Comparison of ENCODE assay signal across 1 cellular context in the genomic region with DNA sequence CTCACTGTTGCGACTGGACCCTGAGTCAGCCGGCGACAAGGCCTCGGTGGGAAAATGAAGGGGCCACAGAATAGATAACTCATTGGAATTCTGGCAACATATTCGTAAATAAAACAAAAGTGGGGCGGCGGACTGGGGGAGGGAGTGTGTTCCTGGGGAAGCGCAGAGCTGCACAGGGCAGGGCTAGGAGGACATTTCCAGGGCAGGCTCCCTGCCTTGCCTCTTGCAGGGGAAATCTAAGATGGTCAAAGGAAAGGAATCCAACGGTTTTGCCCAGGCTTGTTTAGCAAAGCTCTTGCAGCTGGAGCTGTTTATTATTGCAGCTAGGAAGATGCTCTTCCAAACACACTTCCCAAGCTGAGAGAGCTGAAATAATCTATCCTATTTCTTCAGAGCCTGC.
TF ChIP-seq lines count a peak whose summit lies in the region.

No MANE protein-coding gene starts in this region.

TF ChIP-seq in HepG2, 621 proteins besides CTCF, POLR2A, EP300 and RAD21 (continued from another document):
- TF ChIP-seq, protein P1, sequence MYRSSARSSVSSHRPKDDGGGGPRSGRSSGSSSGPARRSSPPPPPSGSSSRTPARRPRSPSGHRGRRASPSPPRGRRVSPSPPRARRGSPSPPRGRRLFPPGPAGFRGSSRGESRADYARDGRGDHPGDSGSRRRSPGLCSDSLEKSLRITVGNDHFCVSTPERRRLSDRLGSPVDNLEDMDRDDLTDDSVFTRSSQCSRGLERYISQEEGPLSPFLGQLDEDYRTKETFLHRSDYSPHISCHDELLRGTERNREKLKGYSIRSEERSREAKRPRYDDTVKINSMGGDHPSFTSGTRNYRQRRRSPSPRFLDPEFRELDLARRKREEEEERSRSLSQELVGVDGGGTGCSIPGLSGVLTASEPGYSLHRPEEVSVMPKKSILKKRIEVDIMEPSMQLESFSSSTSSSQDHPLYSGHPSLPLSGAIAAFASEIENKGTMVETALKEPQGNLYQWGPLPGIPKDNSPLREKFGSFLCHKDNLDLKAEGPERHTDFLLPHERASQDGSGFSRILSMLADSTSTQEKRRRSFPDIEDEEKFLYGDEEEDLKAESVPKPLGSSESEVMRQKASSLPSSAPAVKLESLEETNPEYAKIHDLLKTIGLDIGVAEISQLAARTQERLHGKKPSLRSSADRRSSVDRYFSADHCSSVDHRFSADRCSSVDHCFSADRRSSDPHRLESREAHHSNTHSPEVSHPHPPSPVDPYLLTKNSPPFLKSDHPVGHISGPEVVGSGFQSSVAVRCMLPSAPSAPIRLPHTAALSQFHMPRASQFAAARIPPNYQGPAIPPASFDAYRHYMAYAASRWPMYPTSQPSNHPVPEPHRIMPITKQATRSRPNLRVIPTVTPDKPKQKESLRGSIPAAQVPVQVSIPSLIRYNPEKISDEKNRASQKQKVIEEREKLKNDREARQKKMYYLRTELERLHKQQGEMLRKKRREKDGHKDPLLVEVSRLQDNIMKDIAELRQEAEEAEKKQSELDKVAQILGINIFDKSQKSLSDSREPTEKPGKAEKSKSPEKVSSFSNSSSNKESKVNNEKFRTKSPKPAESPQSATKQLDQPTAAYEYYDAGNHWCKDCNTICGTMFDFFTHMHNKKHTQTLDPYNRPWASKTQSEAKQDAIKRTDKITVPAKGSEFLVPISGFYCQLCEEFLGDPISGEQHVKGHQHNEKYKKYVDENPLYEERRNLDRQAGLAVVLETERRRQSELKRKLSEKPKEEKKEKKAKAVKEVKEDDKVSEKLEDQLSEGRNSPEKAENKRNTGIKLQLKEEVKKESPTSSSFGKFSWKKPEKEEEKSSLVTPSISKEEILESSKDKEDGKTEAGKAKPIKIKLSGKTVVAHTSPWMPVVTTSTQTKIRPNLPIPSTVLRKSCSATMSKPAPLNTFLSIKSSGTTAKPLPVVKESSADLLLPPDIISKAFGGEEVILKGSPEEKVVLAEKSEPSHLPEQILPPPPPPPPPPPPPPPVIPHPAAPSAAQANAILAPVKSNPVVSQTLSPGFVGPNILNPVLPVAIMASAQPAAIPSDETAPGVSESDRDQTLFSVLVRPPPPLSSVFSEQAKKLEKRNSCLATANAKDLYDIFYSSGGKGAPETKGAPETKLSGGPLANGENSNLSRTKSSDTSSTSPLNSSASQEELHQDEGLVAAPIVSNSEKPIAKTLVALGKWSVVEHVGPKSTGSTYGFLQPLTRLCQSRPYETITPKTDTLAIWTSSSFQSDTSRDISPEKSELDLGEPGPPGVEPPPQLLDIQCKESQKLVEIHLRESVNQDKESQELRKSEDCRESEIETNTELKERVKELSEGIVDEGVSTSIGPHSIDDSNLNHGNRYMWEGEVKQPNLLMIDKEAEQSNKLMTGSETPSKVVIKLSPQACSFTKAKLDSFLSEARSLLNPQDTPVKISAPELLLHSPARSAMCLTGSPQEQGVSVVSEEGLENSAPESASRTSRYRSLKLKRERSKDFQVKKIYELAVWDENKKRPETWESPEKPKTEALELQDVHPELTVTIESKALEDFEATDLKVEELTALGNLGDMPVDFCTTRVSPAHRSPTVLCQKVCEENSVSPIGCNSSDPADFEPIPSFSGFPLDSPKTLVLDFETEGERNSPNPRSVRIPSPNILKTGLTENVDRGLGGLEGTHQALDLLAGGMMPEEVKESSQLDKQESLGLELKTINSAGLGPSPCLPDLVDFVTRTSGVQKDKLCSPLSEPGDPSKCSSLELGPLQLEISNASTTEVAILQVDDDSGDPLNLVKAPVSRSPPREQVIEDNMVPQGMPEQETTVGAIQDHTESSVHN (CRISPR knock-in tag; IDR thresholded peaks at IDR 0.05) = no peak
- no peak for TF ChIP-seq RBAK (CRISPR knock-in tag; IDR thresholded peaks at IDR 0.05)
- no peak for TF ChIP-seq ZNF891 (CRISPR knock-in tag; IDR thresholded peaks at IDR 0.05)
- no peak for TF ChIP-seq ATAD3A (CRISPR knock-in tag; IDR thresholded peaks at IDR 0.05)
- TF ChIP-seq ZNF24 (IDR thresholded peaks at IDR 0.05) = no peak
- TF ChIP-seq EEA1 (CRISPR knock-in tag; IDR thresholded peaks at IDR 0.05; ENCODE audit: borderline replicate concordance) = no peak
- TF ChIP-seq, protein P2, sequence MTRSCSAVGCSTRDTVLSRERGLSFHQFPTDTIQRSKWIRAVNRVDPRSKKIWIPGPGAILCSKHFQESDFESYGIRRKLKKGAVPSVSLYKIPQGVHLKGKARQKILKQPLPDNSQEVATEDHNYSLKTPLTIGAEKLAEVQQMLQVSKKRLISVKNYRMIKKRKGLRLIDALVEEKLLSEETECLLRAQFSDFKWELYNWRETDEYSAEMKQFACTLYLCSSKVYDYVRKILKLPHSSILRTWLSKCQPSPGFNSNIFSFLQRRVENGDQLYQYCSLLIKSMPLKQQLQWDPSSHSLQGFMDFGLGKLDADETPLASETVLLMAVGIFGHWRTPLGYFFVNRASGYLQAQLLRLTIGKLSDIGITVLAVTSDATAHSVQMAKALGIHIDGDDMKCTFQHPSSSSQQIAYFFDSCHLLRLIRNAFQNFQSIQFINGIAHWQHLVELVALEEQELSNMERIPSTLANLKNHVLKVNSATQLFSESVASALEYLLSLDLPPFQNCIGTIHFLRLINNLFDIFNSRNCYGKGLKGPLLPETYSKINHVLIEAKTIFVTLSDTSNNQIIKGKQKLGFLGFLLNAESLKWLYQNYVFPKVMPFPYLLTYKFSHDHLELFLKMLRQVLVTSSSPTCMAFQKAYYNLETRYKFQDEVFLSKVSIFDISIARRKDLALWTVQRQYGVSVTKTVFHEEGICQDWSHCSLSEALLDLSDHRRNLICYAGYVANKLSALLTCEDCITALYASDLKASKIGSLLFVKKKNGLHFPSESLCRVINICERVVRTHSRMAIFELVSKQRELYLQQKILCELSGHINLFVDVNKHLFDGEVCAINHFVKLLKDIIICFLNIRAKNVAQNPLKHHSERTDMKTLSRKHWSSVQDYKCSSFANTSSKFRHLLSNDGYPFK (CRISPR knock-in tag; IDR thresholded peaks at IDR 0.05; ENCODE audit: borderline replicate concordance) = no peak
- no peak for TF ChIP-seq ZNF354B (CRISPR knock-in tag; IDR thresholded peaks at IDR 0.05)
- TF ChIP-seq, protein P3, sequence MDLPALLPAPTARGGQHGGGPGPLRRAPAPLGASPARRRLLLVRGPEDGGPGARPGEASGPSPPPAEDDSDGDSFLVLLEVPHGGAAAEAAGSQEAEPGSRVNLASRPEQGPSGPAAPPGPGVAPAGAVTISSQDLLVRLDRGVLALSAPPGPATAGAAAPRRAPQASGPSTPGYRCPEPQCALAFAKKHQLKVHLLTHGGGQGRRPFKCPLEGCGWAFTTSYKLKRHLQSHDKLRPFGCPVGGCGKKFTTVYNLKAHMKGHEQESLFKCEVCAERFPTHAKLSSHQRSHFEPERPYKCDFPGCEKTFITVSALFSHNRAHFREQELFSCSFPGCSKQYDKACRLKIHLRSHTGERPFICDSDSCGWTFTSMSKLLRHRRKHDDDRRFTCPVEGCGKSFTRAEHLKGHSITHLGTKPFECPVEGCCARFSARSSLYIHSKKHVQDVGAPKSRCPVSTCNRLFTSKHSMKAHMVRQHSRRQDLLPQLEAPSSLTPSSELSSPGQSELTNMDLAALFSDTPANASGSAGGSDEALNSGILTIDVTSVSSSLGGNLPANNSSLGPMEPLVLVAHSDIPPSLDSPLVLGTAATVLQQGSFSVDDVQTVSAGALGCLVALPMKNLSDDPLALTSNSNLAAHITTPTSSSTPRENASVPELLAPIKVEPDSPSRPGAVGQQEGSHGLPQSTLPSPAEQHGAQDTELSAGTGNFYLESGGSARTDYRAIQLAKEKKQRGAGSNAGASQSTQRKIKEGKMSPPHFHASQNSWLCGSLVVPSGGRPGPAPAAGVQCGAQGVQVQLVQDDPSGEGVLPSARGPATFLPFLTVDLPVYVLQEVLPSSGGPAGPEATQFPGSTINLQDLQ (CRISPR knock-in tag; IDR thresholded peaks at IDR 0.05) = no peak
- no peak for TF ChIP-seq SMAD1 (CRISPR knock-in tag; IDR thresholded peaks at IDR 0.05; ENCODE audit: borderline replicate concordance, low read depth)
- TF ChIP-seq TFAP4 (IDR thresholded peaks at IDR 0.05; ENCODE audit: borderline replicate concordance, low read depth) = no peak
- TF ChIP-seq ZFP82 (CRISPR knock-in tag; IDR thresholded peaks at IDR 0.05; ENCODE audit: borderline replicate concordance) = no peak
TF ChIP-seq in HepG2: peak in this region for 0.
